In genomic region chrX:133249659-133250058, GRCh38 we compare ENCODE assay signal across 16 cellular contexts. TPM values are rescaled to one million over a fixed set of nuclear protein-coding genes. Genes with fewer than 3 reads are reported as not detected.
DNase-seq lines count a peak whose midpoint lies in the region; ATAC-seq and TF ChIP-seq lines count a peak whose summit lies in the region.
"Had no signal": no experiment of that assay in that cellular context is flagged by ENCODE, and none has a peak within 500 bp of the region (broad histone marks: within the 10 kb centered on the region; RNA-seq: fewer than 3 reads in every experiment).

No MANE protein-coding gene starts in this region.

- TF ChIP-seq POLR2A in sigmoid colon (IDR thresholded peaks at IDR 0.05) = no peak

- ATAC-seq in HG03175 (IDR thresholded peaks at IDR 0.05; ENCODE audit: unreplicated experiment) = no peak

- H3K27ac ChIP-seq in fibroblast of lung (ENCODE audit: insufficient read depth, low read length) (no peak overlapping the region), sigmoid colon (peak overlapping the region in 3 of 4 donors; percentile 69)

- WGBS in sigmoid colon, 2 donors = 65 to 73% methylated on average over 3 of the region's 3 CpGs

- no peaks in the 10 kb centered on the region for H3K79me2 ChIP-seq in fibroblast of lung (ENCODE audit: control insufficient read depth, insufficient read depth, low read length)

- H3K4me3 ChIP-seq in fibroblast of lung (replicated peaks in 1 of 4; ENCODE audit: control extremely low read depth in 1 of 4, insufficient read depth in 1 of 4, low read depth in 3 of 4, low read length in 4 of 4) (no peak overlapping the region), sigmoid colon (no peak overlapping the region)

- H3K9ac ChIP-seq in fibroblast of lung (ENCODE audit: insufficient read depth, low read length) = no peak overlapping the region

- H3K9me3 ChIP-seq in fibroblast of lung (ENCODE audit: control insufficient read depth, insufficient read depth, low read depth, low read length) = no peaks in the 10 kb centered on the region
- peaks cover 0 to 12% (median 0%) of the 10 kb centered on the region in 4 donors for H3K9me3 ChIP-seq in sigmoid colon

- no peaks in the 10 kb centered on the region for H4K20me1 ChIP-seq in fibroblast of lung (ENCODE audit: control insufficient read depth, extremely low read depth, insufficient read depth, low read length)

- H3K4me2 ChIP-seq in fibroblast of lung (ENCODE audit: extremely low read depth, insufficient read depth, low read length) = no peak overlapping the region

- peak in 1 of 2 donors; percentile 6 for TF ChIP-seq CTCF in fibroblast of lung (conservative IDR thresholded peaks at IDR 0.05 in 1 of 2, IDR thresholded peaks at IDR 0.05 in 1 of 2; ENCODE audit: low read depth in 1 of 2, low read length in 2 of 2)
- no peak for TF ChIP-seq CTCF in sigmoid colon (IDR thresholded peaks at IDR 0.05)

- peak; percentile 20 for DNase-seq in NCI-H748 (lab: John Stamatoyannopoulos, UW; ENCODE audit: unreplicated experiment)
- no peak for DNase-seq in NCI-H748 treated with DMSO at 0.1 percent for 48 hours (lab: John Stamatoyannopoulos, UW)
- DNase-seq in NAMALWA (ENCODE audit: low spot score) = peak; percentile 17
- DNase-seq in fibroblast of lung (ENCODE audit: low read depth in 2 of 2) = peak; percentile 14 to 19
- DNase-seq in sigmoid colon = no peak
- no peak for DNase-seq in activated CD4-positive, alpha-beta T cell treated with anti-CD3 and anti-CD28 coated beads, Interleukin-2, amount 50 U/mL, for 4 hours
- DNase-seq in cerebellum (ENCODE audit: low spot score) = no peak
- DNase-seq: activated naive CD4-positive, alpha-beta T cell treated with Interleukin-2 at 50 U/mL for 16 hours; caudate nucleus; NCI-H2081; RPMI8226; stimulated activated CD4-positive, alpha-beta T cell treated with anti-CD3 and anti-CD28 coated beads, Interleukin-4, amount 100 ng/mL, for 4 hours; stimulated activated naive CD4-positive, alpha-beta T cell had no signal

- no peaks in the 10 kb centered on the region for H3K36me3 ChIP-seq in fibroblast of lung (ENCODE audit: control insufficient read depth, insufficient read depth, low read length)
- H3K36me3 ChIP-seq in sigmoid colon = no peaks in the 10 kb centered on the region

- H2AFZ ChIP-seq in fibroblast of lung (ENCODE audit: low read length) = no peak overlapping the region

- no peaks in the 10 kb centered on the region for H3K4me1 ChIP-seq in fibroblast of lung (ENCODE audit: control insufficient read depth, extremely low read depth, insufficient read depth, low read length)
- peaks cover 0 to 17% (median 6%) of the 10 kb centered on the region in 4 donors for H3K4me1 ChIP-seq in sigmoid colon

- TF ChIP-seq EP300 in sigmoid colon (IDR thresholded peaks at IDR 0.05) = no peak

- intact Hi-C loops in sigmoid colon (cut with DNase I) = loop anchor here (5.0 kb wide), 2 partner anchors 58 to 248 kb away; no protein-coding TSS in a partner anchor

- H3K27me3 ChIP-seq in fibroblast of lung (ENCODE audit: control insufficient read depth, insufficient read depth, low read length) = no peaks in the 10 kb centered on the region
- H3K27me3 ChIP-seq in sigmoid colon = no peaks in the 10 kb centered on the region

RNA-seq across cellular contexts. Expression of gene TFDP3, which starts 31.5 kb away (rescaled TPM):
- total RNA-seq in fibroblast of lung = not detected in 2 replicates
- not detected in 2 replicates for polyA plus RNA-seq in fibroblast of lung
- polyA plus RNA-seq in fibroblast of lung (2012) = not detected in 2 replicates
- polyA minus RNA-seq in fibroblast of lung (ENCODE audit: low replicate concordance) = not detected in 2 replicates
- not detected for total RNA-seq in sigmoid colon
- not detected for polyA plus RNA-seq in sigmoid colon
- not detected for total RNA-seq in cerebellum
- total RNA-seq: mononuclear cell had no signal
- polyA plus RNA-seq: esophagus had no signal

Comparison
In these comparisons a context has a peak if more than half of its experiments do, and no peak if none do; other contexts are left out.
1. DNase-seq: peak in NCI-H748 (single experiment), NAMALWA (single experiment) and fibroblast of lung (2 of 2); none in NCI-H748 treated with DMSO at 0.1 percent for 48 hours (single experiment), sigmoid colon (single experiment), activated CD4-positive, alpha-beta T cell treated with anti-CD3 and anti-CD28 coated beads, Interleukin-2, amount 50 U/mL, for 4 hours (0 of 2) and cerebellum (single experiment).